10 cellular contexts compared by ENCODE assay signal in the genomic region with DNA sequence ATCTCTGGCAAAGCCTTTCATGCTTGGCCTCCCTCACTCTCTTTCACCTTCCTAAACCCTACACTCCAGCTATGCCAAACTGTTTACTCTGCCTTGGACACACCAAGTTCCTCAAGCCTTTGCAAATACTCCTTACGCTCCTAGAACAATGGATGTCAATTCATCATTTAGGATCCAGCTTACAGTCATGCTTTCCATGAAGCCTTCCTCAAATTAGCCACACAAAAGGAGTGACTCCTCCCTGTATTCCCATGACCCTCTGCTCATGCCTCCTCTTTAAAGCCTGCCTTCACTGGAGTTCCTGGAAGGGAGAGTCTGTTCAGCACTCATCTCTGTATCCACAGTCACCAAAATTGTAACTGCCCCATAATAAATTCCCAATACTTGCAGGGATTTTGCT. TPM values are rescaled to one million over a fixed set of nuclear protein-coding genes. Genes with fewer than 3 reads are reported as not detected.
DNase-seq lines count a peak whose midpoint lies in the region; ATAC-seq, FAIRE-seq and TF ChIP-seq lines count a peak whose summit lies in the region.
"Had no signal": no experiment of that assay in that cellular context is flagged by ENCODE, and none has a peak within 500 bp of the region (broad histone marks: within the 10 kb centered on the region; RNA-seq: fewer than 3 reads in every experiment).

No MANE protein-coding gene starts in this region.

- no peak overlapping the region for H2AFZ ChIP-seq in hepatocyte

- H3K36me3 Mint-ChIP-seq in activated CD4-positive, alpha-beta memory T cell treated with anti-CD3 and anti-CD28 coated beads for 36 hours, result no peaks in the 10 kb centered on the region

- H3K27ac ChIP-seq in A549, result peak overlapping the region; percentile 11 to 92; a peak in 3 of 6 replicates
- H3K27ac ChIP-seq in hepatocyte, result no peak overlapping the region
- H3K27ac ChIP-seq in right lobe of liver, result no peak overlapping the region
- peak overlapping the region in 1 of 4 donors; percentile 7 for H3K27ac ChIP-seq in tibial nerve

- intact Hi-C loops in activated CD4-positive, alpha-beta memory T cell treated with anti-CD3 and anti-CD28 coated beads for 36 hours (cut with micrococcal nuclease), result loop anchor here (1.0 to 2.0 kb wide), 2 partner anchors 92 to 100 kb away; no protein-coding TSS in a partner anchor
- intact Hi-C loops in right lobe of liver (cut with DNase I), result no loop called here

- CTCF ChIA-PET in A549 (lab: Yijun Ruan, JAX), result interaction anchor here (0.6 to 2.8 kb wide), 38 partner anchors 8 to 1063 kb away, joined by 3 to 37 read pairs (median 4); partner anchors contain the start of gene CAPN14
- CTCF ChIA-PET in activated CD4-positive, alpha-beta memory T cell treated with anti-CD3 and anti-CD28 coated beads for 36 hours (lab: Charles Lee), result interaction anchor here (0.9 to 3.7 kb wide), 5 partner anchors 23 to 289 kb away, joined by 3 to 26 read pairs (median 3); no protein-coding TSS in a partner anchor

- POLR2A ChIA-PET in A549 (lab: Yijun Ruan, JAX), result interaction anchor here (0.6 to 1.2 kb wide), 4 partner anchors 57 to 95 kb away, joined by 3 to 5 read pairs (median 4); partner anchors contain the start of gene GALNT14
- POLR2A ChIA-PET in activated CD4-positive, alpha-beta memory T cell treated with anti-CD3 and anti-CD28 coated beads for 36 hours (lab: Charles Lee), result no interaction called here

- H3K4me3 ChIP-seq in A549 (peak overlapping the region; percentile 68; the same call in 1 of the 3 replicates), GM12865 (ENCODE audit: low read depth, low read length) (peak overlapping the region; percentile 48), hepatocyte (no peak overlapping the region), right lobe of liver (peak overlapping the region in 1 of 3 donors; percentile 64), tibial nerve (peak overlapping the region in 2 of 4 donors; percentile 59 to 75)

- TF ChIP-seq CTCF in A549 (IDR thresholded peaks at IDR 0.05) (no peak), GM12865 (IDR thresholded peaks at IDR 0.05; ENCODE audit: insufficient read depth, low read depth, low read length, missing control alignments) (no peak), hepatocyte (IDR thresholded peaks at IDR 0.05; ENCODE audit: poor library complexity) (no peak), right lobe of liver (IDR thresholded peaks at IDR 0.05) (no peak), tibial nerve (IDR thresholded peaks at IDR 0.05) (no peak)

- H3K27me3 Mint-ChIP-seq in activated CD4-positive, alpha-beta memory T cell treated with anti-CD3 and anti-CD28 coated beads for 36 hours, result peaks cover 6% of the 10 kb centered on the region

- H3K4me1 ChIP-seq in A549, result peaks cover 14% of the 10 kb centered on the region; the same call in 2 of the 3 replicates
- H3K4me1 ChIP-seq in hepatocyte (ENCODE audit: insufficient read depth), result peaks cover 6% of the 10 kb centered on the region
- peaks cover 0 to 7% (median 0%) of the 10 kb centered on the region in 4 donors for H3K4me1 ChIP-seq in right lobe of liver
- H3K4me1 ChIP-seq in tibial nerve, result peaks cover 0 to 28% (median 5%) of the 10 kb centered on the region in 4 donors

- ATAC-seq in A549 (0 out of 6 replicates have a peak, but pooled peaks of 1 of the 2 experiments have one; percentile 9), right lobe of liver (no peak), HG03469 (IDR thresholded peaks at IDR 0.05; ENCODE audit: unreplicated experiment) (no peak), HG03175 (IDR thresholded peaks at IDR 0.05; ENCODE audit: unreplicated experiment) (no peak)

- TF ChIP-seq EP300 in A549 (IDR thresholded peaks at IDR 0.05) (no peak), tibial nerve (IDR thresholded peaks at IDR 0.05) (no peak)

- H3K27ac Mint-ChIP-seq in activated CD4-positive, alpha-beta memory T cell treated with anti-CD3 and anti-CD28 coated beads for 36 hours, result no peak overlapping the region

- no peak for FAIRE-seq in A549 (lab: Jason Lieb, UNC)
- FAIRE-seq: colon had no signal

- H3K4me1 Mint-ChIP-seq in activated CD4-positive, alpha-beta memory T cell treated with anti-CD3 and anti-CD28 coated beads for 36 hours (ENCODE audit: low read depth), result peaks cover 16% of the 10 kb centered on the region

- H4K20me1 ChIP-seq in hepatocyte (ENCODE audit: insufficient read depth, poor library complexity, severe bottlenecking), result no peaks in the 10 kb centered on the region

- TF ChIP-seq POLR2A in A549 (IDR thresholded peaks at IDR 0.05; ENCODE audit: low read length) (no peak), right lobe of liver (IDR thresholded peaks at IDR 0.05) (no peak), tibial nerve (IDR thresholded peaks at IDR 0.05) (no peak)

- no peaks in the 10 kb centered on the region for H3K9me3 Mint-ChIP-seq in activated CD4-positive, alpha-beta memory T cell treated with anti-CD3 and anti-CD28 coated beads for 36 hours

- no peaks in the 10 kb centered on the region for H3K36me3 ChIP-seq in hepatocyte (replicated peaks; ENCODE audit: insufficient read depth, low read depth)
- no peaks in the 10 kb centered on the region for H3K36me3 ChIP-seq in right lobe of liver
- H3K36me3 ChIP-seq in tibial nerve, result no peaks in the 10 kb centered on the region

- H3K79me2 ChIP-seq in hepatocyte, result peaks cover 8% of the 10 kb centered on the region

- H3K4me2 ChIP-seq in A549 (peak overlapping the region; percentile 92), hepatocyte (peak overlapping the region; percentile 98)

- no peaks in the 10 kb centered on the region for H3K27me3 ChIP-seq in hepatocyte
- H3K27me3 ChIP-seq in right lobe of liver, result no peaks in the 10 kb centered on the region
- H3K27me3 ChIP-seq in tibial nerve, result no peaks in the 10 kb centered on the region

- peak overlapping the region; percentile 69 for H3K4me3 Mint-ChIP-seq in activated CD4-positive, alpha-beta memory T cell treated with anti-CD3 and anti-CD28 coated beads for 36 hours

- H3K9me2 ChIP-seq in hepatocyte (replicated peaks; ENCODE audit: insufficient read depth), result no peaks in the 10 kb centered on the region

- no peak for TF ChIP-seq RAD21 in A549 (conservative IDR thresholded peaks at IDR 0.05 in 1 of 2, IDR thresholded peaks at IDR 0.05 in 1 of 2)

- DNase-seq in A549 (ENCODE audit: low read depth in 1 of 2, low spot score in 1 of 2) (no peak), GM12865 (ENCODE audit: low read depth) (no peak), hepatocyte (ENCODE audit: low spot score) (no peak), right lobe of liver (no peak), tibial nerve (ENCODE audit: low spot score in 2 of 2) (no peak)
- no peak for DNase-seq in activated CD4-positive, alpha-beta memory T cell treated with anti-CD3 and anti-CD28 coated beads for 36 hours

- 83% methylated on average over 1 of the region's 1 CpG for WGBS in A549 (ENCODE audit: missing lambda C conversion rate)
- 71% methylated on average over 1 of the region's 1 CpG for WGBS in hepatocyte (ENCODE audit: low lambda C conversion rate, missing lambda C conversion rate)
- 75% methylated on average over 1 of the region's 1 CpG for WGBS in right lobe of liver (ENCODE audit: insufficient coverage, low coverage, low lambda C conversion rate, missing lambda C conversion rate)
- WGBS in tibial nerve, 2 donors, result 43 to 58% methylated on average over 1 of the region's 1 CpG

- H3K9me3 ChIP-seq in A549, result no peaks in the 10 kb centered on the region
- no peaks in the 10 kb centered on the region for H3K9me3 ChIP-seq in hepatocyte (ENCODE audit: low read depth)
- H3K9me3 ChIP-seq in right lobe of liver, result no peaks in the 10 kb centered on the region
- H3K9me3 ChIP-seq in tibial nerve, result no peaks in the 10 kb centered on the region

TF ChIP-seq in A549, 52 proteins besides CTCF, POLR2A, EP300 and RAD21:
- TF ChIP-seq RCOR1 (IDR thresholded peaks at IDR 0.05; ENCODE audit: low read depth, low read length) (no peak), MYC (IDR thresholded peaks at IDR 0.05; ENCODE audit: borderline replicate concordance, low read length) (no peak)

RNA-seq across cellular contexts. Expression of gene EHD3, which starts 0.7 kb away (rescaled TPM):
- polyA plus RNA-seq in A549 (2011; rRNA removed) (10.6 and 12.3 TPM in 2 replicates), A549 (2017; fragmentation: RNase III; extraction: RNeasy Plus Mini Kit Qiagen cat#74134 plus additional on column Dnase treatment) (7.9 to 9.2 TPM (median 8.7 TPM) in 3 replicates), hepatocyte (4.5 and 7.3 TPM in 2 replicates)
- 9.2 and 11.4 TPM in 2 replicates for polyA plus RNA-seq in A549 (2012; cell fraction: cytosol; rRNA removed)
- 6.9 and 7.1 TPM in 2 replicates for polyA plus RNA-seq in A549 (2012; cell fraction: nucleus; rRNA removed)
- polyA minus RNA-seq in A549 (2011; rRNA and poly(A)+ RNA removed), result 16.7 and 21.0 TPM in 2 replicates
- 1 to 10 TPM; 1.4 to 1.5 TPM for total RNA-seq in activated CD4-positive, alpha-beta memory T cell treated with anti-CD3 and anti-CD28 coated beads for 36 hours
- total RNA-seq in hepatocyte (6.0 and 6.2 TPM in 2 replicates), right lobe of liver (10 to 100 TPM in 1 of 6 experiments, 1 to 10 TPM in 5; 4.0 to 10.6 (median 7.6) TPM), tibial nerve (10 to 100 TPM in 2 of 4 donors, 1 to 10 TPM in 2; 8.3 to 12.6 (median 9.3) TPM)

RNA-seq across cellular contexts. Expression of gene CAPN14, which starts 15.9 kb away (rescaled TPM):
- polyA plus RNA-seq in A549 (2011; rRNA removed) (0.06 and 0.11 TPM in 2 replicates), A549 (2017; fragmentation: RNase III; extraction: RNeasy Plus Mini Kit Qiagen cat#74134 plus additional on column Dnase treatment) (0.04 to 0.09 TPM (median 0.08 TPM) in 3 replicates), hepatocyte (0.06 and 0.36 TPM in 2 replicates)
- polyA plus RNA-seq in A549 (2012; cell fraction: cytosol; rRNA removed), result 0.03 and 0.06 TPM in 2 replicates
- polyA plus RNA-seq in A549 (2012; cell fraction: nucleus; rRNA removed), result 0.08 and 0.16 TPM in 2 replicates
- polyA minus RNA-seq in A549 (2011; rRNA and poly(A)+ RNA removed), result not detected in 2 replicates
- total RNA-seq in activated CD4-positive, alpha-beta memory T cell treated with anti-CD3 and anti-CD28 coated beads for 36 hours, result under 1 TPM; 0.19 to 0.39 TPM
- total RNA-seq in hepatocyte (0.33 and 0.56 TPM in 2 replicates), right lobe of liver (under 1 TPM in 1 of 6 experiments, not detected in 5; 0.12 TPM), tibial nerve (not detected)
- total RNA-seq: left lobe of liver had no signal

Comparison
In these comparisons a context has a peak if more than half of its experiments do, and no peak if none do; other contexts are left out.
1. H3K27ac ChIP-seq: peak in A549 (2 of 2); none in hepatocyte (single experiment) and right lobe of liver (0 of 3).